Comparison of ENCODE assay signal across 8 cellular contexts in the genomic region with DNA sequence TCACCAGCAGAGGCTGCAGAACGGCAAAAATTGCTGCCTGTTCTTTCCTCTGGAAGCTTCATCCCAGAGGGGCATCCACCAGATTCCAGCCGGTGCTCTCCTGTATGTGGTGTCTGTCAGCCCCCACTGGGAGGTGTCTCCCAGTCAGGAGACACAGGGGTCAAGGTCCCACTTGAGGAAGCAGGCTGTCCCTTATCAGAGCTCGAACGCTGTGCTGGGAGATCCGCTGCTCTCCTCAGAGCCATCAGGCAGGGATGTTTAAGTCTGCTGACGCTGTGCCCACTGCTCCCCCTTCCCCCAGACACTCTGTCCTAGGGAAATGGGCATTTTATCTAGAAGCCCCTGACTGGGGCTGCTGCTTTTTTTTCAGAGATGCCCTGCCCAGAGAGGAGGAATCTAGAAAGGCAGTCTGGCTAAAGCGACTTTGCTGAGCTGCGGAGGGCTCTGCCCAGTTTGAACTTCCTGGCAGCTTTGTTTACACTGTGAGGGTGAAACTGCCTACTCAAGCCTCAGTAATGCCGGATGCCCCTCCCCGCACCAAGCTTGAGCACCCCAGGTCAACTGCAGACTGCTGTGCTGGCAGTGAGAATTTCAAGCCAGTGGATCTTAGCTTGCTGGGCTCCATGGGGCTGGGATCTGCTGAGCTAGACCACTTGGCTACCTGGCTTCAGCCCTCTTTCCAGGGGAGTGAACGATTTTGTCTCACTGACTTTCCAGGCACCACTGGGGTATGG.
DNase-seq lines count a peak whose midpoint lies in the region; FAIRE-seq and TF ChIP-seq lines count a peak whose summit lies in the region.
"Not testable (repeated sequence)": the region's sequence is repeated elsewhere in the genome, so short reads cannot be mapped to it uniquely, and the experiment has no call there.

No MANE protein-coding gene starts in this region.

- H4K20me1 ChIP-seq in neural progenitor cell (ENCODE audit: low read depth), result not testable (repeated sequence)

- peak overlapping the region; percentile 45 for H3K4me2 ChIP-seq in neural progenitor cell

- not testable (repeated sequence) for H3K4me1 ChIP-seq in kidney (ENCODE audit: control insufficient read depth in 1 of 2, insufficient read depth in 1 of 2, low read depth in 1 of 2, low read length in 2 of 2); neural progenitor cell

- DNase-seq in DMS53 (lab: John Stamatoyannopoulos, UW), result peak; percentile 52
- peak; percentile 39 for DNase-seq in activated gamma-delta T cell treated with Interleukin-2 at 50 U/mL for 16 hours
- peak; percentile 50 for DNase-seq in epithelial cell of prostate (ENCODE audit: low read depth, low spot score)
- DNase-seq in kidney, result peak; percentile 80
- peak; percentile 21 for DNase-seq in neural progenitor cell (ENCODE audit: low spot score)

- H3K9me3 ChIP-seq in kidney (ENCODE audit: control insufficient read depth in 1 of 2, low read length in 2 of 2); neural progenitor cell (ENCODE audit: low read depth): not testable (repeated sequence)

- H3K27ac ChIP-seq in epithelial cell of prostate, result peak overlapping the region; percentile 67
- H3K27ac ChIP-seq in kidney (ENCODE audit: low read depth in 2 of 2, low read length in 2 of 2), result peak overlapping the region in 1 of 2 donors; percentile 22
- not testable (repeated sequence) for H3K27ac ChIP-seq in neural progenitor cell

- peak overlapping the region; percentile 94 for H2AFZ ChIP-seq in neural progenitor cell (replicated peaks)

- H3F3A ChIP-seq in neural progenitor cell (ENCODE audit: low read depth), result not testable (repeated sequence)

- H3K36me3 Mint-ChIP-seq in IgD-negative memory B cell, result peaks cover 13% of the 10 kb centered on the region
- peaks cover 36% of the 10 kb centered on the region for H3K36me3 Mint-ChIP-seq in T-helper 1 cell treated with Interleukin-12 subunit alpha and Interleukin-12 subunit beta and Interleukin-4 antibody, amounts not matched to agents 30 μg/mL and 1 μg/mL, for 36 hours (ENCODE audit: low read depth)
- H3K36me3 Mint-ChIP-seq in neural progenitor cell, result not testable (repeated sequence)
- peaks cover 19% of the 10 kb centered on the region for H3K36me3 Mint-ChIP-seq in stimulated activated naive CD8-positive, alpha-beta T cell treated with anti-CD3 and anti-CD28 coated beads, Interleukin-15, Interleukin-2, amounts not matched to agents 100 ng/mL and 50 ng/mL, for 24 hours (ENCODE audit: low read depth)

- peak overlapping the region in 2 of 3 donors; percentile 4 to 29 for H3K27ac Mint-ChIP-seq in IgD-negative memory B cell
- H3K27ac Mint-ChIP-seq in T-helper 1 cell treated with Interleukin-12 subunit alpha and Interleukin-12 subunit beta and Interleukin-4 antibody, amounts not matched to agents 30 μg/mL and 1 μg/mL, for 36 hours, result peak overlapping the region; percentile 34
- H3K27ac Mint-ChIP-seq in neural progenitor cell; stimulated activated naive CD8-positive, alpha-beta T cell treated with anti-CD3 and anti-CD28 coated beads, Interleukin-15, Interleukin-2, amounts not matched to agents 100 ng/mL and 50 ng/mL, for 24 hours: not testable (repeated sequence)

- not testable (repeated sequence) for TF ChIP-seq CTCF in kidney (IDR thresholded peaks at IDR 0.05; ENCODE audit: borderline replicate concordance, extremely low read depth, insufficient read depth); neural progenitor cell (IDR thresholded peaks at IDR 0.05)

- not testable (repeated sequence) for H3K79me2 ChIP-seq in neural progenitor cell (ENCODE audit: low read depth)

- peak overlapping the region; percentile 48 to 51 for H3K4me3 ChIP-seq in kidney (ENCODE audit: low read length in 2 of 2)
- H3K4me3 ChIP-seq in neural progenitor cell, result not testable (repeated sequence)

- H3K4me1 Mint-ChIP-seq in IgD-negative memory B cell; neural progenitor cell; stimulated activated naive CD8-positive, alpha-beta T cell treated with anti-CD3 and anti-CD28 coated beads, Interleukin-15, Interleukin-2, amounts not matched to agents 100 ng/mL and 50 ng/mL, for 24 hours (ENCODE audit: low read depth): not testable (repeated sequence)
- peaks cover 11% of the 10 kb centered on the region for H3K4me1 Mint-ChIP-seq in T-helper 1 cell treated with Interleukin-12 subunit alpha and Interleukin-12 subunit beta and Interleukin-4 antibody, amounts not matched to agents 30 μg/mL and 1 μg/mL, for 36 hours (ENCODE audit: low read depth)

- H3K9ac ChIP-seq in kidney (ENCODE audit: low read length in 2 of 2); neural progenitor cell: not testable (repeated sequence)

- not testable (repeated sequence) for H3K27me3 Mint-ChIP-seq in IgD-negative memory B cell; T-helper 1 cell treated with Interleukin-12 subunit alpha and Interleukin-12 subunit beta and Interleukin-4 antibody, amounts not matched to agents 30 μg/mL and 1 μg/mL, for 36 hours (ENCODE audit: low read depth); neural progenitor cell (ENCODE audit: insufficient read depth, low read depth); stimulated activated naive CD8-positive, alpha-beta T cell treated with anti-CD3 and anti-CD28 coated beads, Interleukin-15, Interleukin-2, amounts not matched to agents 100 ng/mL and 50 ng/mL, for 24 hours

- peaks cover 0 to 23% (median 4%) of the 10 kb centered on the region in 3 donors for H3K9me3 Mint-ChIP-seq in IgD-negative memory B cell
- peaks cover 49% of the 10 kb centered on the region for H3K9me3 Mint-ChIP-seq in T-helper 1 cell treated with Interleukin-12 subunit alpha and Interleukin-12 subunit beta and Interleukin-4 antibody, amounts not matched to agents 30 μg/mL and 1 μg/mL, for 36 hours
- peaks cover 19% of the 10 kb centered on the region for H3K9me3 Mint-ChIP-seq in neural progenitor cell
- H3K9me3 Mint-ChIP-seq in stimulated activated naive CD8-positive, alpha-beta T cell treated with anti-CD3 and anti-CD28 coated beads, Interleukin-15, Interleukin-2, amounts not matched to agents 100 ng/mL and 50 ng/mL, for 24 hours, result peaks cover 21% of the 10 kb centered on the region

- peak overlapping the region in 2 of 4 donors; percentile 32 to 47 for H3K4me3 Mint-ChIP-seq in IgD-negative memory B cell
- H3K4me3 Mint-ChIP-seq in T-helper 1 cell treated with Interleukin-12 subunit alpha and Interleukin-12 subunit beta and Interleukin-4 antibody, amounts not matched to agents 30 μg/mL and 1 μg/mL, for 36 hours; neural progenitor cell: not testable (repeated sequence)
- peak overlapping the region; percentile 8 for H3K4me3 Mint-ChIP-seq in stimulated activated naive CD8-positive, alpha-beta T cell treated with anti-CD3 and anti-CD28 coated beads, Interleukin-15, Interleukin-2, amounts not matched to agents 100 ng/mL and 50 ng/mL, for 24 hours

- H3K36me3 ChIP-seq in kidney (ENCODE audit: control insufficient read depth in 1 of 2, insufficient read depth in 2 of 2, low read length in 2 of 2); neural progenitor cell: not testable (repeated sequence)

- not testable (repeated sequence) for H3K27me3 ChIP-seq in neural progenitor cell

- FAIRE-seq in kidney (lab: Jason Lieb, UNC), result not testable (repeated sequence)

- intact Hi-C loops in kidney (cut with DNase I), result not testable (repeated sequence)

Comparison
In these comparisons a context has a peak if more than half of its experiments do, and no peak if none do; other contexts are left out.
1. DNase-seq: peak in every context shown above with its lines; median percentile 80 in kidney; 52 in DMS53; 50 in epithelial cell of prostate; 39 in activated gamma-delta T cell treated with Interleukin-2 at 50 U/mL for 16 hours; 21 in neural progenitor cell.